10 cellular contexts compared by ENCODE assay signal in genomic region chr2:201114846-201115245, GRCh38. TPM values are rescaled to one million over a fixed set of nuclear protein-coding genes. Genes with fewer than 3 reads are reported as not detected.
A peak's percentile ranks its signal among the peaks of the same experiment; 100 is the strongest.
DNase-seq lines count a peak whose midpoint lies in the region; ATAC-seq and TF ChIP-seq lines count a peak whose summit lies in the region.
"Had no signal": no experiment of that assay in that cellular context is flagged by ENCODE, and none has a peak within 500 bp of the region (broad histone marks: within the 10 kb centered on the region; RNA-seq: fewer than 3 reads in every experiment).

No MANE protein-coding gene starts in this region.

- H3K27ac Mint-ChIP-seq in activated naive CD8-positive, alpha-beta T cell treated with anti-CD3 and anti-CD28 coated beads, Interleukin-2, amount 10 ng/mL, durations not matched to agents 7 days and 5 days = peak overlapping the region; percentile 99
- H3K27ac Mint-ChIP-seq in type B pancreatic cell = peak overlapping the region; percentile 93

- H3K9me3 Mint-ChIP-seq in activated naive CD8-positive, alpha-beta T cell treated with anti-CD3 and anti-CD28 coated beads, Interleukin-2, amount 10 ng/mL, durations not matched to agents 7 days and 5 days = no peaks in the 10 kb centered on the region
- H3K9me3 Mint-ChIP-seq in type B pancreatic cell = no peaks in the 10 kb centered on the region

- H3K4me1 Mint-ChIP-seq in activated naive CD8-positive, alpha-beta T cell treated with anti-CD3 and anti-CD28 coated beads, Interleukin-2, amount 10 ng/mL, durations not matched to agents 7 days and 5 days = peaks cover 23% of the 10 kb centered on the region
- peaks cover 7% of the 10 kb centered on the region for H3K4me1 Mint-ChIP-seq in type B pancreatic cell (ENCODE audit: unreplicated experiment)

- H3K36me3 ChIP-seq in heart left ventricle = no peaks in the 10 kb centered on the region
- no peaks in the 10 kb centered on the region for H3K36me3 ChIP-seq in liver (ENCODE audit: control insufficient read depth in 4 of 4, insufficient read depth in 3 of 4, low read depth in 1 of 4, low read length in 3 of 4)

- H3K4me3 Mint-ChIP-seq in activated naive CD8-positive, alpha-beta T cell treated with anti-CD3 and anti-CD28 coated beads, Interleukin-2, amount 10 ng/mL, durations not matched to agents 7 days and 5 days = peak overlapping the region; percentile 89
- peak overlapping the region; percentile 68 for H3K4me3 Mint-ChIP-seq in type B pancreatic cell

- H3K27me3 ChIP-seq in heart left ventricle = no peaks in the 10 kb centered on the region
- H3K27me3 ChIP-seq in liver (ENCODE audit: control insufficient read depth in 4 of 4, insufficient read depth in 4 of 4, low read length in 3 of 4) = no peaks in the 10 kb centered on the region

- no peak for TF ChIP-seq RAD21 in liver (IDR thresholded peaks at IDR 0.05)

- H3K4me1 ChIP-seq in heart left ventricle (peaks cover 0 to 21% (median 5%) of the 10 kb centered on the region in 12 donors), liver (ENCODE audit: control insufficient read depth in 4 of 4, insufficient read depth in 4 of 4, low read length in 3 of 4) (peaks cover 2 to 24% (median 12%) of the 10 kb centered on the region in 4 donors)

- TF ChIP-seq CTCF in heart left ventricle (IDR thresholded peaks at IDR 0.05) (no peak), liver (IDR thresholded peaks at IDR 0.05; ENCODE audit: low read depth, low read length, missing input control) (no peak), type B pancreatic cell (conservative IDR thresholded peaks at IDR 0.05) (no peak), lower leg skin (IDR thresholded peaks at IDR 0.05) (no peak)

- H3K27ac ChIP-seq in heart left ventricle = peak overlapping the region in 9 of 12 donors; percentile 94 to 100 (median 99)
- peak overlapping the region; percentile 98 to 99 for H3K27ac ChIP-seq in liver (ENCODE audit: low read depth in 1 of 2, low read length in 2 of 2)

- H3K9ac ChIP-seq in liver (ENCODE audit: low read depth in 1 of 2, low read length in 2 of 2) = no peak overlapping the region

- peak overlapping the region in 4 of 12 donors; percentile 65 to 96 (median 88) for H3K4me3 ChIP-seq in heart left ventricle
- peak overlapping the region; percentile 27 to 96 (median 35) for H3K4me3 ChIP-seq in liver (ENCODE audit: low read depth in 1 of 3, low read length in 3 of 3)
- H3K4me3 ChIP-seq in lower leg skin (ENCODE audit: low read depth, poor library complexity, severe bottlenecking) = no peak overlapping the region

- no peak for TF ChIP-seq POLR2A in heart left ventricle (IDR thresholded peaks at IDR 0.05)
- TF ChIP-seq POLR2A in lower leg skin (IDR thresholded peaks at IDR 0.05) = no peak

- POLR2A ChIA-PET in activated naive CD8-positive, alpha-beta T cell treated with anti-CD3 and anti-CD28 coated beads, Interleukin-2, amount 10 ng/mL, durations not matched to agents 7 days and 5 days (lab: Charles Lee) = interaction anchor here (0.8 to 5.3 kb wide), 7 partner anchors 12 to 225 kb away, joined by 3 to 46 read pairs (median 17); partner anchors contain the start of genes HYCC2, NDUFB3, NIF3L1 and ORC2

- intact Hi-C loops in heart left ventricle (cut with DNase I) (loop anchor here in 9 of 10 donors (5.0 to 10.0 kb wide), 6 partner anchors 37 to 120 kb away; partner anchors contain the start of genes HYCC2 (in 3 of the 9) and NDUFB3 (in 3 of the 9)), left ventricle myocardium superior (cut with micrococcal nuclease) (loop anchor here (10.0 kb wide), 1 partner anchor 50 kb away; no protein-coding TSS in a partner anchor), lower leg skin (cut with DNase I; ENCODE audit: low total_unique reads) (no loop called here)

- no peaks in the 10 kb centered on the region for H3K9me3 ChIP-seq in heart left ventricle
- H3K9me3 ChIP-seq in liver (ENCODE audit: control insufficient read depth in 4 of 4, low read length in 3 of 4) = no peaks in the 10 kb centered on the region

- H3K36me3 Mint-ChIP-seq in activated naive CD8-positive, alpha-beta T cell treated with anti-CD3 and anti-CD28 coated beads, Interleukin-2, amount 10 ng/mL, durations not matched to agents 7 days and 5 days = peaks cover 12% of the 10 kb centered on the region
- H3K36me3 Mint-ChIP-seq in type B pancreatic cell = no peaks in the 10 kb centered on the region

- no peaks in the 10 kb centered on the region for H3K27me3 Mint-ChIP-seq in activated naive CD8-positive, alpha-beta T cell treated with anti-CD3 and anti-CD28 coated beads, Interleukin-2, amount 10 ng/mL, durations not matched to agents 7 days and 5 days
- no peaks in the 10 kb centered on the region for H3K27me3 Mint-ChIP-seq in type B pancreatic cell

- DNase-seq in heart left ventricle = no peak
- no peak for DNase-seq in left ventricle myocardium superior
- no peak for DNase-seq in activated naive CD8-positive, alpha-beta T cell treated with anti-CD3 and anti-CD28 coated beads, Interleukin-2, amount 10 ng/mL, durations not matched to agents 7 days and 5 days
- DNase-seq in type B pancreatic cell (ENCODE audit: extremely low spot score, unreplicated experiment) = no peak
- DNase-seq in lower leg skin (ENCODE audit: low spot score in 2 of 2) = no peak
- no peak for DNase-seq in RKO (ENCODE audit: low spot score)
- no peak for DNase-seq in hypothalamus (lab: John Stamatoyannopoulos, UW)
- DNase-seq: NCI-H226 had no signal

- ATAC-seq in heart left ventricle = no peak
- ATAC-seq in left ventricle myocardium superior = no peak
- ATAC-seq in activated naive CD8-positive, alpha-beta T cell treated with anti-CD3 and anti-CD28 coated beads, Interleukin-2, amount 10 ng/mL, durations not matched to agents 7 days and 5 days (ENCODE audit: low read depth) = no peak
- ATAC-seq: activated CD4-positive, CD25-positive, alpha-beta regulatory T cell treated with anti-CD3 and anti-CD28 coated beads, Interleukin-2, amount 50 U/mL, for 24 hours had no signal

TF ChIP-seq in liver, 16 proteins besides CTCF, POLR2A, EP300 and RAD21 (continues in another document):
- TF ChIP-seq HNF4A (conservative IDR thresholded peaks at IDR 0.05) = no peak
- TF ChIP-seq FOXA2 (IDR thresholded peaks at IDR 0.05) = no peak
- TF ChIP-seq ATF3 (IDR thresholded peaks at IDR 0.05) = no peak
- no peak for TF ChIP-seq FOXA1 (IDR thresholded peaks at IDR 0.05)
- no peak for TF ChIP-seq RXRA (IDR thresholded peaks at IDR 0.05)
- no peak for TF ChIP-seq REST (IDR thresholded peaks at IDR 0.05)
- TF ChIP-seq EGR1 (IDR thresholded peaks at IDR 0.05; ENCODE audit: low read depth in 2 of 2) = no peak

RNA-seq across cellular contexts. Expression of gene CFLAR, which starts 1.1 kb away (rescaled TPM):
- total RNA-seq in heart left ventricle (100 to 1,000 TPM; 130 to 279 (median 214) TPM), left ventricle myocardium superior (252 TPM), liver (100 to 1,000 TPM in 1 of 2 donors, 10 to 100 TPM in 1; 34.0 to 169 TPM), type B pancreatic cell (ENCODE audit: low replicate concordance) (26.5 and 58.5 TPM in 2 replicates), lower leg skin (100 to 1,000 TPM; 136 to 163 (median 147) TPM)
- polyA plus RNA-seq in heart left ventricle (100 to 1,000 TPM; 120 to 249 TPM), liver (10 to 100 TPM; 24.4 to 56.9 TPM)
- 100 to 1,000 TPM; 139 to 140 TPM for total RNA-seq in activated naive CD8-positive, alpha-beta T cell treated with anti-CD3 and anti-CD28 coated beads, Interleukin-2, amount 10 ng/mL, durations not matched to agents 7 days and 5 days

RNA-seq across cellular contexts. Expression of gene NDUFB3, which starts 43.0 kb away (rescaled TPM):
- total RNA-seq in heart left ventricle (100 to 1,000 TPM; 197 to 496 (median 348) TPM), left ventricle myocardium superior (540 TPM), liver (10 to 100 TPM; 34.2 to 58.4 TPM), type B pancreatic cell (ENCODE audit: low replicate concordance) (101 TPM in 2 replicates), lower leg skin (10 to 100 TPM; 31.8 to 46.8 (median 35.3) TPM)
- polyA plus RNA-seq in heart left ventricle (100 to 1,000 TPM; 210 to 424 TPM), liver (100 to 1,000 TPM in 1 of 2 donors, 10 to 100 TPM in 1; 48.1 to 177 TPM)
- total RNA-seq in activated naive CD8-positive, alpha-beta T cell treated with anti-CD3 and anti-CD28 coated beads, Interleukin-2, amount 10 ng/mL, durations not matched to agents 7 days and 5 days = 100 to 1,000 TPM; 115 to 116 TPM

RNA-seq across cellular contexts. Expression of gene HYCC2, which starts 43.4 kb away (rescaled TPM):
- total RNA-seq in heart left ventricle (10 to 100 TPM in 5 of 9 donors, 1 to 10 TPM in 4; 5.8 to 16.3 (median 12.1) TPM), left ventricle myocardium superior (12.7 TPM), liver (10 to 100 TPM in 1 of 2 donors, 1 to 10 TPM in 1; 7.7 to 15.4 TPM), type B pancreatic cell (ENCODE audit: low replicate concordance) (17.9 and 19.6 TPM in 2 replicates), lower leg skin (10 to 100 TPM in 3 of 4 donors, 1 to 10 TPM in 1; 9.6 to 27.9 (median 15.2) TPM)
- polyA plus RNA-seq in heart left ventricle (1 to 10 TPM; 3.7 to 5.5 TPM), liver (1 to 10 TPM; 1.5 to 3.9 TPM)
- 10 to 100 TPM; 37.0 to 40.5 TPM for total RNA-seq in activated naive CD8-positive, alpha-beta T cell treated with anti-CD3 and anti-CD28 coated beads, Interleukin-2, amount 10 ng/mL, durations not matched to agents 7 days and 5 days
